8 cellular contexts compared by ENCODE assay signal in genomic region chr14:38989917-38990546, GRCh38.
A peak's percentile ranks its signal among the peaks of the same experiment; 100 is the strongest.
DNase-seq lines count a peak whose midpoint lies in the region; ATAC-seq and TF ChIP-seq lines count a peak whose summit lies in the region.

No MANE protein-coding gene starts in this region.

- ATAC-seq in GM18907 (IDR thresholded peaks at IDR 0.05; ENCODE audit: unreplicated experiment) (peak; percentile 95), GM21786 (IDR thresholded peaks at IDR 0.05; ENCODE audit: unreplicated experiment) (peak; percentile 95)

- TF ChIP-seq CTCF in GM10248 (IDR thresholded peaks at IDR 0.05; ENCODE audit: control extremely low read depth, extremely low read depth, low read depth, missing control alignments) = no peak

- DNase-seq in HT1080 (ENCODE audit: low read depth) = peak; percentile 32
- peak; percentile 18 for DNase-seq in iris pigment epithelial cell (ENCODE audit: low read depth)
- no peak for DNase-seq in NCI-H1436 treated with DMSO at 0.1 percent for 48 hours (lab: John Stamatoyannopoulos, UW)
- no peak for DNase-seq in germinal center (ENCODE audit: low spot score)
- DNase-seq in erythroblast (lab: John Stamatoyannopoulos, UW) = no peak
- no peak for DNase-seq in GM10248 (ENCODE audit: extremely low spot score)

- no peak for TF ChIP-seq POLR2A in erythroblast (IDR thresholded peaks at IDR 0.05; ENCODE audit: low read length)

- CTCF ChIA-PET in GM10248 (lab: Yijun Ruan, JAX) = interaction anchor here (1.2 to 2.5 kb wide), 5 partner anchors 9 to 123 kb away, joined by 3 to 15 read pairs (median 5); no protein-coding TSS in a partner anchor

- POLR2A ChIA-PET in GM10248 (lab: Yijun Ruan, JAX) = no interaction called here

Comparison
In these comparisons a context has a peak if more than half of its experiments do, and no peak if none do; other contexts are left out.
1. DNase-seq: peak in HT1080 (single experiment) and iris pigment epithelial cell (single experiment); none in NCI-H1436 treated with DMSO at 0.1 percent for 48 hours (single experiment), germinal center (single experiment), erythroblast (0 of 2) and GM10248 (single experiment).